12 cellular contexts compared by ENCODE assay signal in the genomic region with DNA sequence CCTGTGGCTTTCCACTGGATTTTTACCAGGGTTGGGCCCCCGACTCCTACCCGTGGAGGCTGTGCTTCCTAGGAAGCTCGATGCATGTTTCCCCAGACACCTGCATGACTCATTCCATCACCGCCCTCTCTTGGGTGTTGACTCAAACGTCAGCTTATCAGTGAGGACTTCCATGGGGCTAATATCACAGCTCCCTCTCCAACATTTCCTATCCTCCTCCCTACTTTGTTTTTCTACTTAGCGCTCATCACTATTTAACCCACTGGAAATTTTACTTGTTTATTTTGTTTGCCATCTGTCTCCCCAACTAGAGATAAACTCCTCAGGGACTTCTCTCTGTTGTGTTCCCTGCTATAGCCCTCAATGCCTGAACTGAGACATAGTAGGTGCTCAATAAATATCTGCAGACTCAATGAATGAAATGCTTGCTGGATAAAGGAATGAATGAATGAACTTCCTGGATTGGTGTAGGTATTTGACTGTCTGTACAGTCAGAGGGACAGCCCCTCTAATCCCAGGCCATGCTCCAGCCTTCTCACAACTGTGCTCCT. TPM values are rescaled to one million over a fixed set of nuclear protein-coding genes. Genes with fewer than 3 reads are reported as not detected.
DNase-seq lines count a peak whose midpoint lies in the region; ATAC-seq lines count a peak whose summit lies in the region.
"Had no signal": no experiment of that assay in that cellular context is flagged by ENCODE, and none has a peak within 500 bp of the region (broad histone marks: within the 10 kb centered on the region; RNA-seq: fewer than 3 reads in every experiment).

No MANE protein-coding gene starts in this region.

- peaks cover 10% of the 10 kb centered on the region for H3K27me3 Mint-ChIP-seq in activated CD4-positive, alpha-beta T cell treated with anti-CD3 and anti-CD28 coated beads, Interleukin-2, amount 10 ng/mL, durations not matched to agents 24 days and 14 days

- no peak overlapping the region for H3K4me3 Mint-ChIP-seq in activated CD4-positive, alpha-beta T cell treated with anti-CD3 and anti-CD28 coated beads, Interleukin-2, amount 10 ng/mL, durations not matched to agents 24 days and 14 days
- H3K4me3 Mint-ChIP-seq: immature natural killer cell had no signal

- no peaks in the 10 kb centered on the region for H3K36me3 Mint-ChIP-seq in activated CD4-positive, alpha-beta T cell treated with anti-CD3 and anti-CD28 coated beads, Interleukin-2, amount 10 ng/mL, durations not matched to agents 24 days and 14 days (ENCODE audit: low read depth)
- H3K36me3 Mint-ChIP-seq: immature natural killer cell had no signal

- no peak overlapping the region for H3K4me3 ChIP-seq in mucosa of rectum (ENCODE audit: low read length in 2 of 2)
- H3K4me3 ChIP-seq in HAP-1 = no peak overlapping the region

- H3K9me3 ChIP-seq in mucosa of rectum (ENCODE audit: control insufficient read depth in 2 of 2, low read length in 2 of 2) (no peaks in the 10 kb centered on the region), HAP-1 (no peaks in the 10 kb centered on the region)

- intact Hi-C loops in activated CD4-positive, alpha-beta T cell treated with anti-CD3 and anti-CD28 coated beads, Interleukin-2, amount 10 ng/mL, durations not matched to agents 24 days and 14 days (cut with micrococcal nuclease) = no loop called here

- no peaks in the 10 kb centered on the region for H3K9me3 Mint-ChIP-seq in activated CD4-positive, alpha-beta T cell treated with anti-CD3 and anti-CD28 coated beads, Interleukin-2, amount 10 ng/mL, durations not matched to agents 24 days and 14 days
- H3K9me3 Mint-ChIP-seq: immature natural killer cell had no signal

- H3K27me3 ChIP-seq in mucosa of rectum (ENCODE audit: control insufficient read depth in 2 of 2, insufficient read depth in 2 of 2, low read length in 2 of 2) = no peaks in the 10 kb centered on the region
- H3K27me3 ChIP-seq in HAP-1 (ENCODE audit: low read depth) = no peaks in the 10 kb centered on the region

- H3K9ac ChIP-seq in mucosa of rectum (ENCODE audit: low read depth in 1 of 2, low read length in 2 of 2) = peak overlapping the region in 1 of 2 donors; percentile 6

- H3K4me1 ChIP-seq in mucosa of rectum (ENCODE audit: control insufficient read depth in 2 of 2, insufficient read depth in 2 of 2, low read length in 2 of 2) (peaks cover 24 to 53% of the 10 kb centered on the region in 2 donors), HAP-1 (peaks cover 21% of the 10 kb centered on the region)

- ATAC-seq in HG03135 (IDR thresholded peaks at IDR 0.05; ENCODE audit: unreplicated experiment) = no peak

- no peaks in the 10 kb centered on the region for H3K4me1 Mint-ChIP-seq in activated CD4-positive, alpha-beta T cell treated with anti-CD3 and anti-CD28 coated beads, Interleukin-2, amount 10 ng/mL, durations not matched to agents 24 days and 14 days

- no peak overlapping the region for H3K27ac Mint-ChIP-seq in activated CD4-positive, alpha-beta T cell treated with anti-CD3 and anti-CD28 coated beads, Interleukin-2, amount 10 ng/mL, durations not matched to agents 24 days and 14 days
- H3K27ac Mint-ChIP-seq: immature natural killer cell had no signal

- peak overlapping the region; percentile 100 for H3K27ac ChIP-seq in cingulate gyrus (ENCODE audit: low read depth, low read length)
- H3K27ac ChIP-seq in mucosa of rectum (ENCODE audit: low read depth in 2 of 2, low read length in 2 of 2) = peak overlapping the region; percentile 39 to 72
- H3K27ac ChIP-seq: C4-2B had no signal

- H3K36me3 ChIP-seq in mucosa of rectum (ENCODE audit: control insufficient read depth in 2 of 2, insufficient read depth in 2 of 2, low read length in 2 of 2) = no peaks in the 10 kb centered on the region
- H3K36me3 ChIP-seq in HAP-1 (replicated peaks) = no peaks in the 10 kb centered on the region

- in situ Hi-C loops in HAP-1 (cut with MboI; ENCODE audit: low sequenced_read_pairs) = no loop called here

- DNase-seq in DMS53 (lab: John Stamatoyannopoulos, UW) (peak; percentile 90), NCI-H1694 (lab: John Stamatoyannopoulos, UW) (peak; percentile 39), NCI-H2227 treated with DMSO at 0.1 percent for 48 hours (lab: John Stamatoyannopoulos, UW) (no peak), HAP-1 (ENCODE audit: low spot score in 2 of 2) (no peak)
- no peak for DNase-seq in activated CD4-positive, alpha-beta T cell treated with anti-CD3 and anti-CD28 coated beads, Interleukin-2, amount 10 ng/mL, durations not matched to agents 24 days and 14 days
- DNase-seq: activated CD8-positive, alpha-beta memory T cell treated with anti-CD3 and anti-CD28 coated beads for 24 hours; immature natural killer cell; NCI-H446 had no signal

RNA-seq across cellular contexts. Expression of a gene that starts 55.9 kb away (rescaled TPM):
- not detected in 2 replicates for total RNA-seq in activated CD4-positive, alpha-beta T cell treated with anti-CD3 and anti-CD28 coated beads, Interleukin-2, amount 10 ng/mL, durations not matched to agents 24 days and 14 days

Comparison
In these comparisons a context has a peak if more than half of its experiments do, and no peak if none do; other contexts are left out.
1. DNase-seq: peak in DMS53 (single experiment) and NCI-H1694 (single experiment); none in NCI-H2227 treated with DMSO at 0.1 percent for 48 hours (single experiment), activated CD4-positive, alpha-beta T cell treated with anti-CD3 and anti-CD28 coated beads, Interleukin-2, amount 10 ng/mL, durations not matched to agents 24 days and 14 days (single experiment) and HAP-1 (0 of 2).